1 cellular context compared by ENCODE assay signal in the genomic region with DNA sequence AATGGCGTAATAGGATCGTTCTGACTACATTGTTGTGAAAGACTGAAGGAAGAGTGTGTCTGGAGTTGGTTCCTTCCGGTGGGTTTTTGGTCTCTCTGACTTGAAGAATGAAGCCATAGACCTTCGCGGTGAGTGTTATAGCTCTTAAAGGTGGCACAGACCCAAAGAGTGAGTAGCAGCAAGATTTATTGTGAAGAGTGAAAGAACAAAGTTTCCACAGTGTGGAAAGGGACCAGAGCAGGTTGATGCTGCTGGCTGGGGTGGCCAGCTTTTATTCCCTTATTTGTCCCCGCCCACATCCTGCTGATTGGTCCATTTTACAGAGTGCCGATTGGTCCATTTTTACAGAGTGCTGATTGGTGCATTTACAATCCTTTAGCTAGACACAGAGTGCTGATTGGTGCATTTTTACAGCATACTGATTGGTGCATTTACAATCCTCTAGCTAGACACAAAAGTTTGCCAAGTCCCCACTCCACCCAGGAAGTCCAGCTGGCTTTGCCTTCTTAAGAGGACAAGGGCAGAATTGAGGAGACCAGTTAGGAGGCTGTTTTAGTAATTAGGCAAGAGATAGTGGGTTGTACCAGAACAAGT.
TF ChIP-seq lines count a peak whose summit lies in the region.

No MANE protein-coding gene starts in this region.

TF ChIP-seq in HepG2, 621 proteins besides CTCF, POLR2A, EP300 and RAD21:
- TF ChIP-seq ZNF335 (CRISPR knock-in tag; IDR thresholded peaks at IDR 0.05) (0 out of 2 replicates have a peak, but pooled peaks have one; percentile 6), MEF2D (CRISPR knock-in tag; IDR thresholded peaks at IDR 0.05) (0 out of 2 replicates have a peak, but pooled peaks have one; percentile 16), POLR2G (IDR thresholded peaks at IDR 0.05; ENCODE audit: low read depth, low read length) (0 out of 2 replicates have a peak, but pooled peaks have one; percentile 16), ZMYM4 (CRISPR knock-in tag; IDR thresholded peaks at IDR 0.05) (peak; percentile 61; the same call in 1 of the 2 replicates), RBFOX2 (IDR thresholded peaks at IDR 0.05; ENCODE audit: low read depth, low read length) (peak; percentile 60), MAFK (conservative IDR thresholded peaks at IDR 0.05 in 1 of 2, IDR thresholded peaks at IDR 0.05 in 1 of 2; ENCODE audit: low read length in 2 of 2) (peak; percentile 62 to 71), MAFF (IDR thresholded peaks at IDR 0.05; ENCODE audit: low read depth, low read length) (peak; percentile 57; the same call in 1 of the 2 replicates), RBM22 (optimal IDR thresholded peaks at IDR 0.05; ENCODE audit: low read length) (peak; percentile 31), NFYC (CRISPR knock-in tag; IDR thresholded peaks at IDR 0.05) (peak; percentile 78), NFYB (CRISPR knock-in tag; IDR thresholded peaks at IDR 0.05) (peak; percentile 81)
